1 cellular context compared by ENCODE assay signal in the genomic region with DNA sequence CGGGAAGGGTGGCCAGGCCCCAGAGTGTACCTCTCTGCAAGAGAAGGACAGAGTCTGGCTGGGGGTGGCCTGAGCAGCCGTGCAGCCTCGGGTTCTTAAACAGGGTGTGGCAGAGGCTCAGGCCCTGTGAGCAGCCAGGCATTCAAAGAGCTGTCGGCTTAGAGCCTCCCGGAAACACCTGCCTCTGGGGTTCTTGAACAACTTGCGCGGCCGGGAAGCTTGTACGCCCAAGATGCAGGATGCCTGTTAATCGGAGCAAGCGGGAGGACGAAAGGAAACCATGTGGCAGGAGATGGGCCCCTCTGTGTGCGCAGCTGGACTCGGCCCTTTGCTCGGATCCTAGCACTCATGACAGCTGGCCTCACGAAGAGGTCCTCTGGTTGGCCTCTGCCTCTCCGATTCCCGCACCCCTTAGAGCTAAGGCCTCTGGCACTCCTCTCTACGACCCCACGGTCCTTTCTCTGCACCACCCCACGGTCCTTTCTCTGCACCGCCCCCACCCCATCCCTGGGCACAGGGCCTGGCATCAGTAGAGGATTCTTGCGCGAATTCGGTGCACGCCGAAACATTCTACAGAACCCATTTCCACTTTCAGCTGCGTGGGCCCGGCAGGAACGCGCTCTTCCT.
TF ChIP-seq lines count a peak whose summit lies in the region.

No MANE protein-coding gene starts in this region.

TF ChIP-seq in WTC11, 78 proteins besides CTCF, POLR2A, EP300 and RAD21 (continued from another document):
- TF ChIP-seq, protein P1, sequence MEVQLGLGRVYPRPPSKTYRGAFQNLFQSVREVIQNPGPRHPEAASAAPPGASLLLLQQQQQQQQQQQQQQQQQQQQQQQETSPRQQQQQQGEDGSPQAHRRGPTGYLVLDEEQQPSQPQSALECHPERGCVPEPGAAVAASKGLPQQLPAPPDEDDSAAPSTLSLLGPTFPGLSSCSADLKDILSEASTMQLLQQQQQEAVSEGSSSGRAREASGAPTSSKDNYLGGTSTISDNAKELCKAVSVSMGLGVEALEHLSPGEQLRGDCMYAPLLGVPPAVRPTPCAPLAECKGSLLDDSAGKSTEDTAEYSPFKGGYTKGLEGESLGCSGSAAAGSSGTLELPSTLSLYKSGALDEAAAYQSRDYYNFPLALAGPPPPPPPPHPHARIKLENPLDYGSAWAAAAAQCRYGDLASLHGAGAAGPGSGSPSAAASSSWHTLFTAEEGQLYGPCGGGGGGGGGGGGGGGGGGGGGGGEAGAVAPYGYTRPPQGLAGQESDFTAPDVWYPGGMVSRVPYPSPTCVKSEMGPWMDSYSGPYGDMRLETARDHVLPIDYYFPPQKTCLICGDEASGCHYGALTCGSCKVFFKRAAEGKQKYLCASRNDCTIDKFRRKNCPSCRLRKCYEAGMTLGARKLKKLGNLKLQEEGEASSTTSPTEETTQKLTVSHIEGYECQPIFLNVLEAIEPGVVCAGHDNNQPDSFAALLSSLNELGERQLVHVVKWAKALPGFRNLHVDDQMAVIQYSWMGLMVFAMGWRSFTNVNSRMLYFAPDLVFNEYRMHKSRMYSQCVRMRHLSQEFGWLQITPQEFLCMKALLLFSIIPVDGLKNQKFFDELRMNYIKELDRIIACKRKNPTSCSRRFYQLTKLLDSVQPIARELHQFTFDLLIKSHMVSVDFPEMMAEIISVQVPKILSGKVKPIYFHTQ (CRISPR knock-in tag; IDR thresholded peaks at IDR 0.05) = no peak
- TF ChIP-seq, protein P2, sequence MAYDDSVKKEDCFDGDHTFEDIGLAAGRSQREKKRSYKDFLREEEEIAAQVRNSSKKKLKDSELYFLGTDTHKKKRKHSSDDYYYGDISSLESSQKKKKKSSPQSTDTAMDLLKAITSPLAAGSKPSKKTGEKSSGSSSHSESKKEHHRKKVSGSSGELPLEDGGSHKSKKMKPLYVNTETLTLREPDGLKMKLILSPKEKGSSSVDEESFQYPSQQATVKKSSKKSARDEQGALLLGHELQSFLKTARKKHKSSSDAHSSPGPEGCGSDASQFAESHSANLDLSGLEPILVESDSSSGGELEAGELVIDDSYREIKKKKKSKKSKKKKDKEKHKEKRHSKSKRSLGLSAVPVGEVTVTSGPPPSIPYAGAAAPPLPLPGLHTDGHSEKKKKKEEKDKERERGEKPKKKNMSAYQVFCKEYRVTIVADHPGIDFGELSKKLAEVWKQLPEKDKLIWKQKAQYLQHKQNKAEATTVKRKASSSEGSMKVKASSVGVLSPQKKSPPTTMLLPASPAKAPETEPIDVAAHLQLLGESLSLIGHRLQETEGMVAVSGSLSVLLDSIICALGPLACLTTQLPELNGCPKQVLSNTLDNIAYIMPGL (CRISPR knock-in tag; IDR thresholded peaks at IDR 0.05) = no peak
- TF ChIP-seq ZNF671 (CRISPR knock-in tag; IDR thresholded peaks at IDR 0.05) (no peak), CREB1 (CRISPR knock-in tag; IDR thresholded peaks at IDR 0.05) (no peak), ZNF138 (CRISPR knock-in tag; conservative IDR thresholded peaks at IDR 0.05) (no peak)
- TF ChIP-seq, protein P3, sequence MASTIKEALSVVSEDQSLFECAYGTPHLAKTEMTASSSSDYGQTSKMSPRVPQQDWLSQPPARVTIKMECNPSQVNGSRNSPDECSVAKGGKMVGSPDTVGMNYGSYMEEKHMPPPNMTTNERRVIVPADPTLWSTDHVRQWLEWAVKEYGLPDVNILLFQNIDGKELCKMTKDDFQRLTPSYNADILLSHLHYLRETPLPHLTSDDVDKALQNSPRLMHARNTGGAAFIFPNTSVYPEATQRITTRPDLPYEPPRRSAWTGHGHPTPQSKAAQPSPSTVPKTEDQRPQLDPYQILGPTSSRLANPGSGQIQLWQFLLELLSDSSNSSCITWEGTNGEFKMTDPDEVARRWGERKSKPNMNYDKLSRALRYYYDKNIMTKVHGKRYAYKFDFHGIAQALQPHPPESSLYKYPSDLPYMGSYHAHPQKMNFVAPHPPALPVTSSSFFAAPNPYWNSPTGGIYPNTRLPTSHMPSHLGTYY (CRISPR knock-in tag; IDR thresholded peaks at IDR 0.05) = no peak
